Comparison of ENCODE assay signal across 8 cellular contexts in the genomic region with DNA sequence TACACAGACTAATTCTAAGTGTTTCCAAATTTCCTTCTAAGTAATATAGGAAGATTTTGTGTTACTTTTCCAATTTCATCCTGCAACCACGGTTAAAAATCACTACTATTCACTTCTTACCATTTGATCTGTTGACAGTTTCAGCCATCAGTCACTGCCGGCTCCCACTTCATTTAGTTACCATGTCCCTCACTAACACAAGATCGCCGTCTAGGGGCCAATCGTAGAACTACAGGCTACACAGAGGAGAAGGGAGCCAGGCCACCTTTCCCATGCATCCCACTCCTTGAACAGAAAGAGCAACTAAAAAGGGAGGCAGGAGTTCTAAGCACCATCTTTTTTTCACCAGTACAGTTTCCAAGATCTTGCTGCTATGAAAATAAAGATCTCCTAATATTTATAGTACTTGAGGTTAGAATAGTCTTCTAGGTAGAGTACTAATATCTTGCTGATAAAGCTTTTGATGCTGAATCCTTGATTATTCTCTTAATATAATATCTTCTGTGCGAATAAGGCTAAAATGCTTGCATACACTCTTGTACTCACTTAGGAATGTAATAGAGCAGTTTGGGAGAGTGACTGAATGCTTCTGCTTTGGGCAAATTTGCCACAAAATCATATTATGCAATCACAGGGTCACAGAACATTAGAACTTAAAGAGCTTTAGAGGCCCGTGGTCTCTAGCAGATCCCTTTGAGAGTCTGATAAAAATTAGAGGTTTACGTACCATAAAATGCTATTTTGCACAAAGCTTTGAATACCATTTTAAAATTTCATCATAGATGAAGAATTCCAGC. TPM values are rescaled to one million over a fixed set of nuclear protein-coding genes. Genes with fewer than 3 reads are reported as not detected.
A peak's percentile ranks its signal among the peaks of the same experiment; 100 is the strongest.
DNase-seq lines count a peak whose midpoint lies in the region; ATAC-seq, FAIRE-seq and TF ChIP-seq lines count a peak whose summit lies in the region.

No MANE protein-coding gene starts in this region.

- TF ChIP-seq RAD21 in HepG2 (CRISPR knock-in tag; IDR thresholded peaks at IDR 0.05) = peak; percentile 79

- no peak overlapping the region for H3K27ac ChIP-seq in HepG2 (ENCODE audit: extremely low read length, insufficient read depth, low read length)

- peaks cover 12% of the 10 kb centered on the region for H3K4me1 Mint-ChIP-seq in HFFc6 (ENCODE audit: low read depth)
- H3K4me1 Mint-ChIP-seq in central memory CD8-positive, alpha-beta T cell = no peaks in the 10 kb centered on the region

- POLR2A ChIA-PET in HepG2 (lab: Yijun Ruan, JAX) = no interaction called here

- no peak overlapping the region for H3K4me3 Mint-ChIP-seq in HFFc6
- H3K4me3 Mint-ChIP-seq in central memory CD8-positive, alpha-beta T cell = no peak overlapping the region

- H3K9me3 Mint-ChIP-seq in HFFc6 = no peaks in the 10 kb centered on the region; the same call in 1 of the 2 replicates
- H3K9me3 Mint-ChIP-seq in central memory CD8-positive, alpha-beta T cell = no peaks in the 10 kb centered on the region

- H3K9ac ChIP-seq in HepG2 (ENCODE audit: insufficient read depth, low read depth, low read length) = no peak overlapping the region

- TF ChIP-seq POLR2A in HepG2 (IDR thresholded peaks at IDR 0.05; ENCODE audit: insufficient read depth in 1 of 2, low read depth in 2 of 2, low read length in 2 of 2) = no peak

- CTCF ChIA-PET in HepG2 (lab: Yijun Ruan, JAX; ENCODE audit: low intra/inter-chr PET ratio, low total read pairs) = interaction anchor here (0.7 to 2.6 kb wide), 5 partner anchors 133 to 225 kb away, joined by 4 to 15 read pairs (median 7); no protein-coding TSS in a partner anchor

- TF ChIP-seq CTCF in HFFc6 (IDR thresholded peaks at IDR 0.05) = peak; percentile 98
- TF ChIP-seq CTCF in HepG2 (CRISPR knock-in tag; IDR thresholded peaks at IDR 0.05) = peak; percentile 93

- H4K20me1 ChIP-seq in HepG2 (ENCODE audit: insufficient read depth, low read length) = no peaks in the 10 kb centered on the region

- no peaks in the 10 kb centered on the region for H3K9me3 ChIP-seq in HepG2 (ENCODE audit: low read length)

- no TSS peak for BruUV-seq in HepG2 (replicated peaks; lab: Mats Ljungman, UMichigan)

- no peaks in the 10 kb centered on the region for H3K36me3 Mint-ChIP-seq in HFFc6 (ENCODE audit: low read depth)
- H3K36me3 Mint-ChIP-seq in central memory CD8-positive, alpha-beta T cell (ENCODE audit: insufficient read depth) = no peaks in the 10 kb centered on the region

- H2AFZ ChIP-seq in HepG2 (ENCODE audit: low read length) = no peak overlapping the region

- H3K36me3 ChIP-seq in HepG2 (replicated peaks in 1 of 2; ENCODE audit: control insufficient read depth in 1 of 2, insufficient read depth in 2 of 2, low read length in 2 of 2) = no peaks in the 10 kb centered on the region

- TF ChIP-seq EP300 in HepG2 (IDR thresholded peaks at IDR 0.05; ENCODE audit: low read depth in 2 of 2, low read length in 2 of 2) = no peak
- no peak for TF ChIP-seq EP300 in HepG2 (CRISPR knock-in tag; IDR thresholded peaks at IDR 0.05; ENCODE audit: borderline replicate concordance)

- intact Hi-C loops in HepG2 (cut with micrococcal nuclease; ENCODE audit: unreplicated experiment) = loop anchor here (1.0 kb wide), 4 partner anchors 133 to 719 kb away; no protein-coding TSS in a partner anchor

- peak; percentile 65 for FAIRE-seq in HepG2 (lab: Jason Lieb, UNC)

- ATAC-seq in central memory CD8-positive, alpha-beta T cell (replicated peaks; ENCODE audit: extremely low read depth, poor library complexity, severe bottlenecking) = peak; percentile 28
- peak; percentile 97 for ATAC-seq in HepG2
- ATAC-seq in GM19328 (IDR thresholded peaks at IDR 0.05; ENCODE audit: unreplicated experiment) = no peak

- no peak overlapping the region for H3K27ac Mint-ChIP-seq in HFFc6
- H3K27ac Mint-ChIP-seq in central memory CD8-positive, alpha-beta T cell (ENCODE audit: low read depth) = no peak overlapping the region

- H3K4me1 ChIP-seq in HepG2 (ENCODE audit: insufficient read depth, low read length) = no peaks in the 10 kb centered on the region

- in situ Hi-C loops in HepG2 (cut with HindIII; ENCODE audit: extremely low pct_ligation_motif_present, low pct_unique_long_range_greater_than_20kb) = loop anchor here (5.0 kb wide), 1 partner anchor 218 kb away; no protein-coding TSS in a partner anchor

- no peak overlapping the region for H3K4me3 ChIP-seq in HepG2 (replicated peaks in 1 of 3; ENCODE audit: insufficient read depth in 1 of 3, low read depth in 2 of 3, low read length in 3 of 3)

- peaks cover 0 to 9% of the 10 kb centered on the region in 2 experiments; a peak in 2 of 5 replicates for H3K27me3 ChIP-seq in HepG2 (ENCODE audit: control insufficient read depth in 1 of 2, insufficient read depth in 2 of 2, low read length in 2 of 2)

- WGBS in HepG2 (ENCODE audit: low lambda C conversion rate) = 8% methylated on average over 8 of the region's 8 CpGs

- DNase-seq in DMS153 (lab: John Stamatoyannopoulos, UW) = peak; percentile 54
- DNase-seq in HFFc6 = peak; percentile 30
- peak; percentile 83 for DNase-seq in NCI-H2227 (lab: John Stamatoyannopoulos, UW; ENCODE audit: unreplicated experiment)
- peak; percentile 9 for DNase-seq in activated CD4-positive, CD25-positive, alpha-beta regulatory T cell treated with anti-CD3 and anti-CD28 coated beads, Interleukin-2, amount 50 U/mL, for 16 hours (ENCODE audit: low read depth, low spot score)
- peak; percentile 27 to 60 for DNase-seq in central memory CD8-positive, alpha-beta T cell (ENCODE audit: low spot score in 2 of 2)
- DNase-seq in HepG2 (ENCODE audit: low spot score) = peak; percentile 75
- DNase-seq in stimulated activated CD8-positive, alpha-beta memory T cell treated with anti-CD3 and anti-CD28 coated beads, Interleukin-15, amount 100 ng/mL, for 1 hour (ENCODE audit: low read depth) = peak; percentile 32

- H3K4me2 ChIP-seq in HepG2 (ENCODE audit: low read depth, low read length) = no peak overlapping the region

- H3K79me2 ChIP-seq in HepG2 (ENCODE audit: insufficient read depth, low read length) = no peaks in the 10 kb centered on the region

- peaks cover 24% of the 10 kb centered on the region for H3K27me3 Mint-ChIP-seq in HFFc6 (ENCODE audit: insufficient read depth)
- H3K27me3 Mint-ChIP-seq in central memory CD8-positive, alpha-beta T cell = peaks cover 73% of the 10 kb centered on the region

TF ChIP-seq in HepG2, 621 proteins besides CTCF, POLR2A, EP300 and RAD21 (continues in another document):
- TF ChIP-seq CEBPG (CRISPR knock-in tag; IDR thresholded peaks at IDR 0.05) = 0 out of 2 replicates have a peak, but pooled peaks have one; percentile 15
- peak; percentile 23; the same call in 1 of the 2 replicates for TF ChIP-seq ZMYM4 (CRISPR knock-in tag; IDR thresholded peaks at IDR 0.05)
- TF ChIP-seq STAG1 (CRISPR knock-in tag; IDR thresholded peaks at IDR 0.05) = peak; percentile 92
- TF ChIP-seq, protein P1, sequence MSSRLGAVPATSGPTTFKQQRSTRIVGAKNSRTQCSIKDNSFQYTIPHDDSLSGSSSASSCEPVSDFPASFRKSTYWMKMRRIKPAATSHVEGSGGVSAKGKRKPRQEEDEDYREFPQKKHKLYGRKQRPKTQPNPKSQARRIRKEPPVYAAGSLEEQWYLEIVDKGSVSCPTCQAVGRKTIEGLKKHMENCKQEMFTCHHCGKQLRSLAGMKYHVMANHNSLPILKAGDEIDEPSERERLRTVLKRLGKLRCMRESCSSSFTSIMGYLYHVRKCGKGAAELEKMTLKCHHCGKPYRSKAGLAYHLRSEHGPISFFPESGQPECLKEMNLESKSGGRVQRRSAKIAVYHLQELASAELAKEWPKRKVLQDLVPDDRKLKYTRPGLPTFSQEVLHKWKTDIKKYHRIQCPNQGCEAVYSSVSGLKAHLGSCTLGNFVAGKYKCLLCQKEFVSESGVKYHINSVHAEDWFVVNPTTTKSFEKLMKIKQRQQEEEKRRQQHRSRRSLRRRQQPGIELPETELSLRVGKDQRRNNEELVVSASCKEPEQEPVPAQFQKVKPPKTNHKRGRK (CRISPR knock-in tag; IDR thresholded peaks at IDR 0.05) = no peak
- no peak for TF ChIP-seq ZNF557 (CRISPR knock-in tag; IDR thresholded peaks at IDR 0.05)
- TF ChIP-seq CEBPB (IDR thresholded peaks at IDR 0.05; ENCODE audit: borderline replicate concordance, low read depth, low read length) = peak; percentile 46; the same call in 1 of the 2 replicates
- no peak for TF ChIP-seq ZNF383 (CRISPR knock-in tag; IDR thresholded peaks at IDR 0.05; ENCODE audit: borderline replicate concordance)
- TF ChIP-seq, protein P2, sequence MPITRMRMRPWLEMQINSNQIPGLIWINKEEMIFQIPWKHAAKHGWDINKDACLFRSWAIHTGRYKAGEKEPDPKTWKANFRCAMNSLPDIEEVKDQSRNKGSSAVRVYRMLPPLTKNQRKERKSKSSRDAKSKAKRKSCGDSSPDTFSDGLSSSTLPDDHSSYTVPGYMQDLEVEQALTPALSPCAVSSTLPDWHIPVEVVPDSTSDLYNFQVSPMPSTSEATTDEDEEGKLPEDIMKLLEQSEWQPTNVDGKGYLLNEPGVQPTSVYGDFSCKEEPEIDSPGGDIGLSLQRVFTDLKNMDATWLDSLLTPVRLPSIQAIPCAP (CRISPR knock-in tag; IDR thresholded peaks at IDR 0.05; ENCODE audit: low read depth) = no peak

RNA-seq across cellular contexts. Expression of a gene that starts 39.5 kb away (rescaled TPM):
- total RNA-seq in HFFc6 (2021; fragmentation: NEBNext Ultra II Directional; extraction: Animal tissue kit (Norgen Biotek cat#: 25700)) = under 1 TPM in 1 of 6 experiments, not detected in 5; 0.17 TPM
- total RNA-seq in HepG2 (2016; rRNA removed; fragmentation: Illumina TruSeq; extraction: Trizol) = not detected in 2 replicates
- not detected in 2 replicates for total RNA-seq in HepG2 (2016; cell fraction: cytosol; rRNA removed; fragmentation: Illumina TruSeq; extraction: Trizol; ENCODE audit: low read depth)
- total RNA-seq in HepG2 (2016; cell fraction: insoluble cytoplasmic fraction; rRNA removed; fragmentation: Illumina TruSeq; extraction: Trizol) = not detected in 2 replicates
- not detected in 2 replicates for total RNA-seq in HepG2 (2016; cell fraction: membrane; rRNA removed; fragmentation: Illumina TruSeq; extraction: Trizol)
- total RNA-seq in HepG2 (2016; cell fraction: nucleus; rRNA removed; fragmentation: Illumina TruSeq; extraction: Trizol) = 0.09 TPM in 1 of 2 replicates, not detected in the other
- not detected in 2 replicates for polyA plus RNA-seq in HepG2 (2011; rRNA removed)
- polyA plus RNA-seq in HepG2 (2011; cell fraction: cytosol; rRNA removed) = not detected in 2 replicates
- polyA plus RNA-seq in HepG2 (2011; cell fraction: nucleus; rRNA removed) = not detected in 2 replicates
- polyA plus RNA-seq in HepG2 (2012) = not detected in 2 replicates
- not detected in 2 replicates for polyA plus RNA-seq in HepG2 (2016; cell fraction: cytosol; fragmentation: Illumina TruSeq; extraction: Trizol; ENCODE audit: low read depth)
- not detected in 2 replicates for polyA plus RNA-seq in HepG2 (2016; cell fraction: insoluble cytoplasmic fraction; fragmentation: Illumina TruSeq; extraction: Trizol; ENCODE audit: low read depth)
- polyA plus RNA-seq in HepG2 (2016; cell fraction: membrane; fragmentation: Illumina TruSeq; extraction: Trizol; ENCODE audit: low read depth) = not detected in 2 replicates
- polyA plus RNA-seq in HepG2 (2016; cell fraction: nucleus; fragmentation: Illumina TruSeq; extraction: Trizol; ENCODE audit: insufficient read depth, low read depth) = 0.11 TPM in 1 of 2 replicates, not detected in the other
- 7.5 TPM in 1 of 2 replicates, not detected in the other for polyA minus RNA-seq in HepG2 (2011; rRNA and poly(A)+ RNA removed; ENCODE audit: low replicate concordance)
- not detected in 2 replicates for polyA minus RNA-seq in HepG2 (2011; cell fraction: cytosol; rRNA and poly(A)+ RNA removed)
- not detected in 2 replicates for polyA minus RNA-seq in HepG2 (2011; cell fraction: nucleus; rRNA and poly(A)+ RNA removed)

Comparison
In these comparisons a context has a peak if more than half of its experiments do, and no peak if none do; other contexts are left out.
1. DNase-seq: peak in every context shown above with its lines; median percentile 83 in NCI-H2227; 75 in HepG2; 54 in DMS153; 44 in central memory CD8-positive, alpha-beta T cell; 32 in stimulated activated CD8-positive, alpha-beta memory T cell treated with anti-CD3 and anti-CD28 coated beads, Interleukin-15, amount 100 ng/mL, for 1 hour; 30 in HFFc6; 9 in activated CD4-positive, CD25-positive, alpha-beta regulatory T cell treated with anti-CD3 and anti-CD28 coated beads, Interleukin-2, amount 50 U/mL, for 16 hours.